ENCODE assay signal across 1 cellular context in the genomic region with DNA sequence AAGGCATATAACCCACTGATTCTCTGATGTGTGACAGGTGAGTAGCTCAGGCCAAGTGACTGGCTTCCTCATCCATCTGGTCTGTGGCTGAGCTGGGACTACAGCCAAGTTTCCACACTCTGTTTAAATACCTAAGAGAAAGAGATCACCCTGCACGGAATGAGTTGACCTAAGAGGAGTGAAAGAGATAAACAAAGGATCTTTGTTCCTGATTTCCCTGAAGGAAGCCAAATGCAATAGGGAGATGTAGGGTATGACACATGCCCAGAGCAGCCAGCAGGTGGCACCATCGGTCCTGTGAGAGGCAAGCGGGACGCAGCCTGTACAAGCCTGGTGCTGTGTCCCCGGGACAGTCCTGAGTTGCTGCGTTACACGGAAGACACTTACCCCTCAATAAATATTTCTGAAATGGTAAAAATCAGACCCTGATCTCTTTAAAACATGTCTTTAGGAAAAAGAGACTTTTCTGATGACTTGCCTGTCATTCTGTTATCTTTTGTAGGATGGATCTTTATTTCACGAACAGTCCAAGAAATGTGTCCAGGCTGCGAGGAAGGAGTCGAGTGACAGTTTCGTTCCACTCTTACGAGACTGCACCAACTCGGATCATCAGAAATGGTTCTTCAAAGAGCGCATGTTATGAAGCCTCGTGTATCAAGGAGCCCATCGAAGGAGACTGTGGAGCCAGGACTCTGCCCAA.
A peak's percentile ranks its signal among the peaks of the same experiment; 100 is the strongest.
TF ChIP-seq lines count a peak whose summit lies in the region.

No MANE protein-coding gene starts in this region.

TF ChIP-seq in K562, 482 proteins besides CTCF, POLR2A, EP300 and RAD21 (continued from another document and continues in another):
- TF ChIP-seq, protein P1, sequence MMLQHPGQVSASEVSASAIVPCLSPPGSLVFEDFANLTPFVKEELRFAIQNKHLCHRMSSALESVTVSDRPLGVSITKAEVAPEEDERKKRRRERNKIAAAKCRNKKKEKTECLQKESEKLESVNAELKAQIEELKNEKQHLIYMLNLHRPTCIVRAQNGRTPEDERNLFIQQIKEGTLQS (IDR thresholded peaks at IDR 0.05) = peak; percentile 21; the same call in 1 of the 2 replicates
- TF ChIP-seq, protein P1 (CRISPR knock-in tag; conservative IDR thresholded peaks at IDR 0.05) = no peak
- TF ChIP-seq SMARCA4 (IDR thresholded peaks at IDR 0.05) (peak; percentile 38; the same call in 1 of the 2 replicates), SREBF1 (IDR thresholded peaks at IDR 0.05; ENCODE audit: borderline replicate concordance, low read depth, low read length) (no peak), KDM4B (IDR thresholded peaks at IDR 0.05; ENCODE audit: borderline replicate concordance in 2 of 2, low read depth in 1 of 2) (no peak), TSC22D4 (tag; IDR thresholded peaks at IDR 0.05) (no peak), CBFA2T2 (conservative IDR thresholded peaks at IDR 0.05) (no peak), SMARCB1 (IDR thresholded peaks at IDR 0.05; ENCODE audit: insufficient read length, low read depth) (no peak), ASH1L (IDR thresholded peaks at IDR 0.05; ENCODE audit: borderline replicate concordance, low read depth, partially characterized antibody) (no peak), MBD2 (IDR thresholded peaks at IDR 0.05; ENCODE audit: borderline replicate concordance, low read depth) (no peak), NR2F6 (CRISPR knock-in tag; IDR thresholded peaks at IDR 0.05) (no peak), SREBF2 (CRISPR knock-in tag; IDR thresholded peaks at IDR 0.05) (no peak), TARDBP (IDR thresholded peaks at IDR 0.05) (0 out of 2 replicates have a peak, but pooled peaks have one; percentile 65), NCOA6 (IDR thresholded peaks at IDR 0.05) (no peak), ZNF436 (CRISPR knock-in tag; IDR thresholded peaks at IDR 0.05) (no peak), POLR2AphosphoS2 (IDR thresholded peaks at IDR 0.05; ENCODE audit: low read length) (no peak), FOXK1 (CRISPR knock-in tag; IDR thresholded peaks at IDR 0.05; ENCODE audit: borderline replicate concordance) (peak; percentile 20; the same call in 1 of the 2 replicates), ZNF583 (CRISPR knock-in tag; IDR thresholded peaks at IDR 0.05) (no peak), NUFIP1 (IDR thresholded peaks at IDR 0.05; ENCODE audit: partially characterized antibody) (no peak), ZNF174 (CRISPR knock-in tag; IDR thresholded peaks at IDR 0.05) (no peak), GABPB1 (CRISPR knock-in tag; IDR thresholded peaks at IDR 0.05) (no peak), TOE1 (IDR thresholded peaks at IDR 0.05; ENCODE audit: borderline replicate concordance) (peak; percentile 61; the same call in 1 of the 2 replicates), TOE1 (CRISPR knock-in tag; IDR thresholded peaks at IDR 0.05; ENCODE audit: borderline replicate concordance, low read depth) (no peak), ZNF764 (CRISPR knock-in tag; IDR thresholded peaks at IDR 0.05; ENCODE audit: low read depth) (no peak), TBP (optimal IDR thresholded peaks at IDR 0.05; ENCODE audit: low read depth, low read length) (no peak), NFATC3 (IDR thresholded peaks at IDR 0.05) (no peak), CBX5 (IDR thresholded peaks at IDR 0.05; ENCODE audit: borderline replicate concordance, low read depth) (no peak), ZFP1 (CRISPR knock-in tag; IDR thresholded peaks at IDR 0.05) (no peak), ELF1 (tag; IDR thresholded peaks at IDR 0.05) (peak; percentile 65), NCOA4 (IDR thresholded peaks at IDR 0.05; ENCODE audit: partially characterized antibody) (no peak), ZKSCAN1 (IDR thresholded peaks at IDR 0.05; ENCODE audit: low read depth, low read length) (no peak), ZNF57 (CRISPR knock-in tag; IDR thresholded peaks at IDR 0.05) (no peak), SUPT5H (IDR thresholded peaks at IDR 0.05) (no peak), ZNF41 (CRISPR knock-in tag; conservative IDR thresholded peaks at IDR 0.05) (no peak), DIDO1 (tag; IDR thresholded peaks at IDR 0.05; ENCODE audit: low read depth) (peak; percentile 18; the same call in 1 of the 2 replicates), THRAP3 (IDR thresholded peaks at IDR 0.05; ENCODE audit: borderline replicate concordance) (no peak), CEBPG (CRISPR knock-in tag; IDR thresholded peaks at IDR 0.05) (no peak), CEBPG (tag; conservative IDR thresholded peaks at IDR 0.05 in 1 of 2, IDR thresholded peaks at IDR 0.05 in 1 of 2) (no peak), ZBTB17 (CRISPR knock-in tag; IDR thresholded peaks at IDR 0.05) (0 out of 2 replicates have a peak, but pooled peaks have one; percentile 39), YBX1 (IDR thresholded peaks at IDR 0.05) (no peak), SMARCC2 (IDR thresholded peaks at IDR 0.05; ENCODE audit: low read depth) (no peak), HOXB6 (CRISPR knock-in tag; IDR thresholded peaks at IDR 0.05; ENCODE audit: borderline replicate concordance) (no peak), ETV6 (IDR thresholded peaks at IDR 0.05; ENCODE audit: borderline replicate concordance in 1 of 2, low read depth in 2 of 2, low read length in 1 of 2) (no peak), ETV6 (CRISPR knock-in tag; IDR thresholded peaks at IDR 0.05; ENCODE audit: borderline replicate concordance) (no peak), ZKSCAN3 (CRISPR knock-in tag; IDR thresholded peaks at IDR 0.05) (no peak), ETS2 (tag; IDR thresholded peaks at IDR 0.05; ENCODE audit: borderline replicate concordance, poor library complexity, severe bottlenecking) (no peak), ARHGAP35 (IDR thresholded peaks at IDR 0.05; ENCODE audit: partially characterized antibody) (no peak), SMARCA5 (IDR thresholded peaks at IDR 0.05) (no peak), ZNF586 (CRISPR knock-in tag; conservative IDR thresholded peaks at IDR 0.05) (no peak), NR2C2 (CRISPR knock-in tag; IDR thresholded peaks at IDR 0.05) (no peak), NR2C2 (tag; IDR thresholded peaks at IDR 0.05) (no peak), CREM (IDR thresholded peaks at IDR 0.05; ENCODE audit: low read depth) (peak; percentile 80), JUNB (CRISPR knock-in tag; conservative IDR thresholded peaks at IDR 0.05) (no peak), U2AF2 (optimal IDR thresholded peaks at IDR 0.05; ENCODE audit: low read depth, low read length) (no peak), TCF3 (CRISPR knock-in tag; IDR thresholded peaks at IDR 0.05) (no peak; the same call in none of the 2 replicates), ZNF707 (CRISPR knock-in tag; conservative IDR thresholded peaks at IDR 0.05) (no peak), SAFB (IDR thresholded peaks at IDR 0.05; ENCODE audit: borderline replicate concordance, low read depth, low read length) (no peak), MYNN (IDR thresholded peaks at IDR 0.05) (peak; percentile 44; the same call in 1 of the 2 replicates), MYNN (CRISPR knock-in tag; IDR thresholded peaks at IDR 0.05) (no peak), ZNF717 (CRISPR knock-in tag; IDR thresholded peaks at IDR 0.05) (no peak), NFXL1 (CRISPR knock-in tag; IDR thresholded peaks at IDR 0.05) (no peak), PCBP1 (IDR thresholded peaks at IDR 0.05; ENCODE audit: low read depth, low read length, poor library complexity, severe bottlenecking) (no peak), POLR2AphosphoS5 (IDR thresholded peaks at IDR 0.05; ENCODE audit: control insufficient read depth, insufficient read depth, low read depth, low read length) (no peak), DDX20 (tag; IDR thresholded peaks at IDR 0.05; ENCODE audit: low read depth) (no peak)
- TF ChIP-seq, protein P2, sequence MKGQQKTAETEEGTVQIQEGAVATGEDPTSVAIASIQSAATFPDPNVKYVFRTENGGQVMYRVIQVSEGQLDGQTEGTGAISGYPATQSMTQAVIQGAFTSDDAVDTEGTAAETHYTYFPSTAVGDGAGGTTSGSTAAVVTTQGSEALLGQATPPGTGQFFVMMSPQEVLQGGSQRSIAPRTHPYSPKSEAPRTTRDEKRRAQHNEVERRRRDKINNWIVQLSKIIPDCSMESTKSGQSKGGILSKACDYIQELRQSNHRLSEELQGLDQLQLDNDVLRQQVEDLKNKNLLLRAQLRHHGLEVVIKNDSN (CRISPR knock-in tag; IDR thresholded peaks at IDR 0.05) = no peak
- TF ChIP-seq, protein P3, sequence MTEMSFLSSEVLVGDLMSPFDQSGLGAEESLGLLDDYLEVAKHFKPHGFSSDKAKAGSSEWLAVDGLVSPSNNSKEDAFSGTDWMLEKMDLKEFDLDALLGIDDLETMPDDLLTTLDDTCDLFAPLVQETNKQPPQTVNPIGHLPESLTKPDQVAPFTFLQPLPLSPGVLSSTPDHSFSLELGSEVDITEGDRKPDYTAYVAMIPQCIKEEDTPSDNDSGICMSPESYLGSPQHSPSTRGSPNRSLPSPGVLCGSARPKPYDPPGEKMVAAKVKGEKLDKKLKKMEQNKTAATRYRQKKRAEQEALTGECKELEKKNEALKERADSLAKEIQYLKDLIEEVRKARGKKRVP (CRISPR knock-in tag; IDR thresholded peaks at IDR 0.05) = no peak
- TF ChIP-seq, protein P4, sequence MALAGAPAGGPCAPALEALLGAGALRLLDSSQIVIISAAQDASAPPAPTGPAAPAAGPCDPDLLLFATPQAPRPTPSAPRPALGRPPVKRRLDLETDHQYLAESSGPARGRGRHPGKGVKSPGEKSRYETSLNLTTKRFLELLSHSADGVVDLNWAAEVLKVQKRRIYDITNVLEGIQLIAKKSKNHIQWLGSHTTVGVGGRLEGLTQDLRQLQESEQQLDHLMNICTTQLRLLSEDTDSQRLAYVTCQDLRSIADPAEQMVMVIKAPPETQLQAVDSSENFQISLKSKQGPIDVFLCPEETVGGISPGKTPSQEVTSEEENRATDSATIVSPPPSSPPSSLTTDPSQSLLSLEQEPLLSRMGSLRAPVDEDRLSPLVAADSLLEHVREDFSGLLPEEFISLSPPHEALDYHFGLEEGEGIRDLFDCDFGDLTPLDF (CRISPR knock-in tag; IDR thresholded peaks at IDR 0.05) = no peak
- TF ChIP-seq, protein P5, sequence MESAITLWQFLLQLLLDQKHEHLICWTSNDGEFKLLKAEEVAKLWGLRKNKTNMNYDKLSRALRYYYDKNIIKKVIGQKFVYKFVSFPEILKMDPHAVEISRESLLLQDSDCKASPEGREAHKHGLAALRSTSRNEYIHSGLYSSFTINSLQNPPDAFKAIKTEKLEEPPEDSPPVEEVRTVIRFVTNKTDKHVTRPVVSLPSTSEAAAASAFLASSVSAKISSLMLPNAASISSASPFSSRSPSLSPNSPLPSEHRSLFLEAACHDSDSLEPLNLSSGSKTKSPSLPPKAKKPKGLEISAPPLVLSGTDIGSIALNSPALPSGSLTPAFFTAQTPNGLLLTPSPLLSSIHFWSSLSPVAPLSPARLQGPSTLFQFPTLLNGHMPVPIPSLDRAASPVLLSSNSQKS (CRISPR knock-in tag; IDR thresholded peaks at IDR 0.05) = no peak
- TF ChIP-seq, protein P6, sequence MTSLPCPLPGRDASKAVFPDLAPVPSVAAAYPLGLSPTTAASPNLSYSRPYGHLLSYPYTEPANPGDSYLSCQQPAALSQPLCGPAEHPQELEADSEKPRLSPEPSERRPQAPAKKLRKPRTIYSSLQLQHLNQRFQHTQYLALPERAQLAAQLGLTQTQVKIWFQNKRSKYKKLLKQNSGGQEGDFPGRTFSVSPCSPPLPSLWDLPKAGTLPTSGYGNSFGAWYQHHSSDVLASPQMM (CRISPR knock-in tag; IDR thresholded peaks at IDR 0.05) = no peak
- TF ChIP-seq, protein P7, sequence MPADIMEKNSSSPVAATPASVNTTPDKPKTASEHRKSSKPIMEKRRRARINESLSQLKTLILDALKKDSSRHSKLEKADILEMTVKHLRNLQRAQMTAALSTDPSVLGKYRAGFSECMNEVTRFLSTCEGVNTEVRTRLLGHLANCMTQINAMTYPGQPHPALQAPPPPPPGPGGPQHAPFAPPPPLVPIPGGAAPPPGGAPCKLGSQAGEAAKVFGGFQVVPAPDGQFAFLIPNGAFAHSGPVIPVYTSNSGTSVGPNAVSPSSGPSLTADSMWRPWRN (IDR thresholded peaks at IDR 0.05; ENCODE audit: low read depth) = 0 out of 2 replicates have a peak, but pooled peaks have one; percentile 17
- TF ChIP-seq, protein P8, sequence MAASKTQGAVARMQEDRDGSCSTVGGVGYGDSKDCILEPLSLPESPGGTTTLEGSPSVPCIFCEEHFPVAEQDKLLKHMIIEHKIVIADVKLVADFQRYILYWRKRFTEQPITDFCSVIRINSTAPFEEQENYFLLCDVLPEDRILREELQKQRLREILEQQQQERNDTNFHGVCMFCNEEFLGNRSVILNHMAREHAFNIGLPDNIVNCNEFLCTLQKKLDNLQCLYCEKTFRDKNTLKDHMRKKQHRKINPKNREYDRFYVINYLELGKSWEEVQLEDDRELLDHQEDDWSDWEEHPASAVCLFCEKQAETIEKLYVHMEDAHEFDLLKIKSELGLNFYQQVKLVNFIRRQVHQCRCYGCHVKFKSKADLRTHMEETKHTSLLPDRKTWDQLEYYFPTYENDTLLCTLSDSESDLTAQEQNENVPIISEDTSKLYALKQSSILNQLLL (CRISPR knock-in tag; IDR thresholded peaks at IDR 0.05; ENCODE audit: borderline replicate concordance) = no peak
- TF ChIP-seq, protein P9, sequence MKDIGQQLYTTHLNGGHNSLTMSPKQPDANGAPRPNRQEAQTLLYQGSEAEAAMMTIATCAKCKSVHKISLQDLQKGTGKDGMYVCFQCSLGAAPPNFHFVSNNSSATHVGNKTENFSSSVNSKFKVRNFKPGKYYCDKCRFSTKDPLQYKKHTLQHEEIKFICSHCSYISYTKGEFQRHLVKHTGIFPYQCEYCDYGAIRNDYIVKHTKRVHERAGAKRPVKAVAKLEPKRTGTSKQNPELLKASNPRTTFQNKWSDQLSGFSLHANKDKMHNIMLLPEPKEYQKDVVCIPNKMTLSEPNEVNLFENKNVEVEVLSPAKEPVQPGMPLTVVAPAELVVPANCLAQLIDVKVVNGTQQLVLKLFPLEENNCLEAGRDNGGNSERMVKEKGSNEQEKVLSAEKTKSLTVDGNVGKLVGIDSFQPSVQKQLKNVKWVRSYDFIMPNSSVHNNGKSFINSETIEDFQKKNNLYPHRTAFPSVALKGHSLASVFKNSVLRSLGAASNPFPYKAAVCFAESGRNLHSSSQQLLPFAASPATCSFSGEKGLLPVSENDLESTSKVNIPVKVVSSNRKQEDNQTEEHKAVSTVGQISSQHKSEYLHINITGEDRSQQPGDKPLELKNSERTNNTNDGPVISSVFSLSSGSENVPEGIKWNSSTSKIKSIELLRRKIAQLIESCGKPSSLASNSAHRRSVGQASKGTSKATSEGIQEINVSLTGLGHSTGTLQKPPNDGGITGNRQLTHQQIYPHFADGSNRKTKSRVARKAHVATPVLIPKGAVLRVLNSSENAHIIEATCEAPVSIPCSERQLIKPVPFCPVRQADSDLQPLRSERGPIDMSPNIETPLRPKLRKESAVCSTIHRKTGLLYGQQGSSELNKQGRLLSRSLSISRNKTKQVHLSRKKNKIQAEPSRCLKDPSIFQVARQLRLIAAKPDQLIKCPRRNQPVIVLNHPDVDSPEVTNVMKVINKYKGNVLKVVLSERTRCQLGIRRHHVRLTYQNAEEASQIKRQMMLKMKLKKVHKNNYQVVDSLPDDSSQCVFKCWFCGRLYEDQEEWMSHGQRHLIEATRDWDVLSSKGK (CRISPR knock-in tag; IDR thresholded peaks at IDR 0.05) = no peak
- TF ChIP-seq, protein P10, sequence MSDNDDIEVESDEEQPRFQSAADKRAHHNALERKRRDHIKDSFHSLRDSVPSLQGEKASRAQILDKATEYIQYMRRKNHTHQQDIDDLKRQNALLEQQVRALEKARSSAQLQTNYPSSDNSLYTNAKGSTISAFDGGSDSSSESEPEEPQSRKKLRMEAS (CRISPR knock-in tag; IDR thresholded peaks at IDR 0.05) = no peak
